In the genomic region with DNA sequence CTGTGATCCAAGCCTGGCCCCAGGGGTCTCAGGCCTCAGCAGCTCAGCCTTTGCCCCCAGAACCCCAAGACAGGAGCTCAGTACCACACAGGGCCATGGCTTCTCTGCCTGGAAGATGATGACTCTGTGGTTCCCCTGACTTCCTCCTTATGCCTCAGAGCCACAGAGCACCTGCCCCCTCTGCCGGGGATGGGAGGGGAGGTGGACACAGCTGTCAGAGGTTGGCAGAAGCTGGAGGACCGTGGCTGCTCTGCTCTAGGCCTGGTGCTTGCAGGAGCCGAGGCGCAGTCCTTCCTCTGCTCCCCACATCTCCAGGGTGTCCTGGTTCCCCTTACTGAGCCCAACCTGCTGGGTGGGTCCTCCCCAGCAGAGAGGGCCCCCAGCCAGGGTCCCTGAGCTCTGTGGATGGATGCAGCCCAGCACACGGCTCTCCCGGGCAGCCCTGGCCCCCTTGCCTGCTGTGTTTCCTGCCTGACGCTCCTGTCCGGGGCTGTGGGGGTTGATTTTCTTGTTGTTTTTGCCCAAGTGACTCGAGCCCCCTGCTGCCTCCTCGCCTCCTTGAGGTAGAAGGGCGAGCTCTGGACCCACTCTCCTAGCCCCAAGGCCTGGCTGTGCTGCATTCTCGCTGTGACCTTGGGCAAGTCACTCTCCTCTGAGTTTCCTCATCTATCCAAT, we compare ENCODE assay signal across 9 cellular contexts. TPM values are rescaled to one million over a fixed set of nuclear protein-coding genes. Genes with fewer than 3 reads are reported as not detected.
DNase-seq lines count a peak whose midpoint lies in the region; ATAC-seq and TF ChIP-seq lines count a peak whose summit lies in the region.
"Had no signal": no experiment of that assay in that cellular context is flagged by ENCODE, and none has a peak within 500 bp of the region (broad histone marks: within the 10 kb centered on the region; RNA-seq: fewer than 3 reads in every experiment).

No MANE protein-coding gene starts in this region.

- H2BK12ac ChIP-seq in trophoblast cell (ENCODE audit: low read length) = no peak overlapping the region

- H2AFZ ChIP-seq in Karpas-422 (ENCODE audit: low read length) (no peak overlapping the region), trophoblast cell (ENCODE audit: insufficient read depth, low read length, poor library complexity) (no peak overlapping the region)

- H3K9me2 ChIP-seq in Karpas-422 (replicated peaks; ENCODE audit: insufficient read depth, low read length) = no peaks in the 10 kb centered on the region

- H3K36me3 ChIP-seq in Karpas-422 (ENCODE audit: insufficient read depth, low read length) (peaks cover 7% of the 10 kb centered on the region; the same call in 1 of the 2 replicates), trophoblast cell (ENCODE audit: control insufficient read depth in 1 of 2, insufficient read depth in 2 of 2, low read length in 2 of 2) (peaks cover 2 to 5% of the 10 kb centered on the region in 2 experiments)

- H3K4me1 ChIP-seq in Karpas-422 (ENCODE audit: low read length) = peaks cover 32% of the 10 kb centered on the region
- peaks cover 7% of the 10 kb centered on the region in 2 experiments for H3K4me1 ChIP-seq in trophoblast cell (ENCODE audit: control insufficient read depth in 1 of 2, insufficient read depth in 2 of 2, low read length in 2 of 2)

- no peak overlapping the region for H3K23ac ChIP-seq in trophoblast cell (ENCODE audit: low read length)

- no peak overlapping the region for H4K8ac ChIP-seq in trophoblast cell (ENCODE audit: low read depth, low read length)

- H3K27ac Mint-ChIP-seq in effector memory CD8-positive, alpha-beta T cell = peak overlapping the region; percentile 28 to 65
- peak overlapping the region; percentile 75 for H3K27ac Mint-ChIP-seq in stimulated activated naive B cell treated with anti-CD40 and anti-IgM and Interleukin-4, amounts not matched to agents 10 μg/mL and 1 μg/mL and 100 μg/mL, for 72 hours

- H3K9ac ChIP-seq in Karpas-422 (ENCODE audit: low read length) = peak overlapping the region; percentile 42
- no peak overlapping the region for H3K9ac ChIP-seq in trophoblast cell (ENCODE audit: low read length)

- H3K4me3 Mint-ChIP-seq in effector memory CD8-positive, alpha-beta T cell = peak overlapping the region in 1 of 2 donors; percentile 40
- H3K4me3 Mint-ChIP-seq in stimulated activated naive B cell treated with anti-CD40 and anti-IgM and Interleukin-4, amounts not matched to agents 10 μg/mL and 1 μg/mL and 100 μg/mL, for 72 hours = no peak overlapping the region

- no peaks in the 10 kb centered on the region for H3K27me3 ChIP-seq in Karpas-422 (ENCODE audit: low read length)
- H3K27me3 ChIP-seq in trophoblast cell (ENCODE audit: insufficient read depth, low read length) = no peaks in the 10 kb centered on the region

- H3K9me3 ChIP-seq in Karpas-422 (ENCODE audit: low read length) = no peaks in the 10 kb centered on the region
- peaks cover 1% of the 10 kb centered on the region for H3K9me3 ChIP-seq in trophoblast cell (ENCODE audit: insufficient read depth, low read depth, low read length)

- H3K27ac ChIP-seq in Karpas-422 (ENCODE audit: low read length) (peak overlapping the region; percentile 64), trophoblast cell (ENCODE audit: low read depth, low read length) (no peak overlapping the region)
- H3K27ac ChIP-seq: HL-60 had no signal

- no peak overlapping the region for H4K12ac ChIP-seq in trophoblast cell (ENCODE audit: low read depth, low read length)

- no peaks in the 10 kb centered on the region for H3K27me3 Mint-ChIP-seq in effector memory CD8-positive, alpha-beta T cell
- H3K27me3 Mint-ChIP-seq in stimulated activated naive B cell treated with anti-CD40 and anti-IgM and Interleukin-4, amounts not matched to agents 10 μg/mL and 1 μg/mL and 100 μg/mL, for 72 hours = no peaks in the 10 kb centered on the region

- no peak overlapping the region for H3K18ac ChIP-seq in trophoblast cell (ENCODE audit: low read length)

- no peaks in the 10 kb centered on the region for H3K9me3 Mint-ChIP-seq in effector memory CD8-positive, alpha-beta T cell
- no peaks in the 10 kb centered on the region for H3K9me3 Mint-ChIP-seq in stimulated activated naive B cell treated with anti-CD40 and anti-IgM and Interleukin-4, amounts not matched to agents 10 μg/mL and 1 μg/mL and 100 μg/mL, for 72 hours

- no peak overlapping the region for H4K91ac ChIP-seq in trophoblast cell (ENCODE audit: low read depth, low read length)

- H2AK5ac ChIP-seq in trophoblast cell (ENCODE audit: low read length) = no peak overlapping the region

- H3K36me3 Mint-ChIP-seq in effector memory CD8-positive, alpha-beta T cell (ENCODE audit: insufficient read depth) = peaks cover 44% of the 10 kb centered on the region
- H3K36me3 Mint-ChIP-seq in stimulated activated naive B cell treated with anti-CD40 and anti-IgM and Interleukin-4, amounts not matched to agents 10 μg/mL and 1 μg/mL and 100 μg/mL, for 72 hours = peaks cover 18 to 49% of the 10 kb centered on the region in 2 donors

- no peak overlapping the region for H3K4ac ChIP-seq in trophoblast cell (ENCODE audit: low read depth, low read length)

- H3K4me3 ChIP-seq in GM12865 (ENCODE audit: low read depth, low read length) (no peak overlapping the region), Karpas-422 (ENCODE audit: low read length) (no peak overlapping the region), trophoblast cell (ENCODE audit: low read depth, low read length) (no peak overlapping the region)

- ATAC-seq in effector memory CD8-positive, alpha-beta T cell (replicated peaks) = peak; percentile 68
- ATAC-seq in stimulated activated naive B cell treated with anti-CD40 and anti-IgM and Interleukin-4, amounts not matched to agents 10 μg/mL and 1 μg/mL and 100 μg/mL, for 72 hours (replicated peaks) = peak; percentile 89 to 93

- WGBS in trophoblast cell (ENCODE audit: extremely low coverage, insufficient coverage, insufficient read length) = no CpG with 5 or more reads among the region's 12 CpGs

- H2BK5ac ChIP-seq in trophoblast cell (ENCODE audit: low read depth, low read length, poor library complexity) = no peak overlapping the region

- H4K20me1 ChIP-seq in Karpas-422 (ENCODE audit: insufficient read depth, low read depth, low read length) = no peaks in the 10 kb centered on the region

- H3K14ac ChIP-seq in trophoblast cell (ENCODE audit: low read length) = no peak overlapping the region

- H3K79me1 ChIP-seq in trophoblast cell (ENCODE audit: low read length) = no peaks in the 10 kb centered on the region

- H3K4me2 ChIP-seq in Karpas-422 (ENCODE audit: low read depth, low read length, poor library complexity, severe bottlenecking) = no peak overlapping the region
- H3K4me2 ChIP-seq in trophoblast cell (ENCODE audit: low read length) = no peak overlapping the region

- H2BK120ac ChIP-seq in trophoblast cell (ENCODE audit: insufficient read depth, low read length, poor library complexity) = no peak overlapping the region

- peak; percentile 54 for TF ChIP-seq CTCF in GM12865 (IDR thresholded peaks at IDR 0.05; ENCODE audit: insufficient read depth, low read depth, low read length, missing control alignments)

- H3K4me1 Mint-ChIP-seq in effector memory CD8-positive, alpha-beta T cell (ENCODE audit: low read depth in 2 of 2) = peaks cover 11 to 19% of the 10 kb centered on the region in 2 donors
- peaks cover 33 to 55% of the 10 kb centered on the region in 2 donors for H3K4me1 Mint-ChIP-seq in stimulated activated naive B cell treated with anti-CD40 and anti-IgM and Interleukin-4, amounts not matched to agents 10 μg/mL and 1 μg/mL and 100 μg/mL, for 72 hours

- DNase-seq in GM12865 (ENCODE audit: low read depth) = peak; percentile 68
- DNase-seq in Karpas-422 = peak; percentile 90
- peak; percentile 76 for DNase-seq in SK-N-DZ (ENCODE audit: low spot score)
- no peak for DNase-seq in effector memory CD8-positive, alpha-beta T cell
- DNase-seq in stimulated activated naive B cell treated with anti-CD40 and anti-IgM and Interleukin-4, amounts not matched to agents 10 μg/mL and 1 μg/mL and 100 μg/mL, for 72 hours = peak; percentile 55
- no peak for DNase-seq in iPS-NIHi7 (ENCODE audit: extremely low spot score)
- no peak for DNase-seq in trophoblast cell
- no peak for DNase-seq in midbrain (lab: John Stamatoyannopoulos, UW)

- H3K79me2 ChIP-seq in Karpas-422 (ENCODE audit: low read length) (no peaks in the 10 kb centered on the region), trophoblast cell (ENCODE audit: control insufficient read depth, insufficient read depth, low read length, poor library complexity) (no peaks in the 10 kb centered on the region)

RNA-seq across cellular contexts. Expression of gene PSTPIP1, which starts 36.6 kb away (rescaled TPM):
- total RNA-seq in Karpas-422 (2014; rRNA removed; shearing (Covaris generic); ENCODE audit: low replicate concordance) = 13.1 and 40.4 TPM in 2 replicates
- 1.4 and 1.8 TPM in 2 replicates for polyA plus RNA-seq in SK-N-DZ (2014; cell fraction: cytosol; rRNA removed)
- polyA plus RNA-seq in SK-N-DZ (2014; cell fraction: nucleus; rRNA removed) = 8.8 and 9.9 TPM in 2 replicates
- polyA plus RNA-seq in trophoblast cell (2013) = 0.04 TPM in 1 of 2 replicates, not detected in the other

RNA-seq across cellular contexts. Expression of gene TSPAN3, which starts 39.4 kb away (rescaled TPM):
- total RNA-seq in Karpas-422 (2014; rRNA removed; shearing (Covaris generic); ENCODE audit: low replicate concordance) = 163 and 205 TPM in 2 replicates
- 484 and 540 TPM in 2 replicates for polyA plus RNA-seq in SK-N-DZ (2014; cell fraction: cytosol; rRNA removed)
- polyA plus RNA-seq in SK-N-DZ (2014; cell fraction: nucleus; rRNA removed) = 162 and 186 TPM in 2 replicates
- polyA plus RNA-seq in trophoblast cell (2013) = 93.4 and 95.8 TPM in 2 replicates

Comparison
In these comparisons a context has a peak if more than half of its experiments do, and no peak if none do; other contexts are left out.
1. DNase-seq: peak in GM12865 (single experiment), Karpas-422 (single experiment), SK-N-DZ (single experiment) and stimulated activated naive B cell treated with anti-CD40 and anti-IgM and Interleukin-4, amounts not matched to agents 10 μg/mL and 1 μg/mL and 100 μg/mL, for 72 hours (single experiment); none in effector memory CD8-positive, alpha-beta T cell (0 of 3), iPS-NIHi7 (single experiment), trophoblast cell (0 of 2) and midbrain (single experiment).